Comparison of ENCODE assay signal across 11 cellular contexts in genomic region chr4:143400082-143400481, GRCh38.
DNase-seq lines count a peak whose midpoint lies in the region; ATAC-seq and TF ChIP-seq lines count a peak whose summit lies in the region.
"Had no signal": no experiment of that assay in that cellular context is flagged by ENCODE, and none has a peak within 500 bp of the region (broad histone marks: within the 10 kb centered on the region; RNA-seq: fewer than 3 reads in every experiment).

No MANE protein-coding gene starts in this region.

- no peak for TF ChIP-seq CTCF in WTC11 (IDR thresholded peaks at IDR 0.05)

- H3K27ac ChIP-seq in BLaER1 treated with 17β-estradiol and CSF1 and Interleukin-3, amounts not matched to agents 10 nM and 100 nM, result peak overlapping the region in 10 of 11 experiments; percentile 5 to 96 (median 92); a peak in 17 of 22 replicates
- H3K27ac ChIP-seq in layer of hippocampus (ENCODE audit: low read depth, low read length) (peak overlapping the region; percentile 78), skeletal muscle tissue (ENCODE audit: low read depth, low read length) (peak overlapping the region; percentile 3)
- H3K27ac ChIP-seq: GM23248 had no signal

- no peak overlapping the region for H3K4me3 ChIP-seq in BLaER1 treated with 17β-estradiol and CSF1 and Interleukin-3, amounts not matched to agents 10 nM and 100 nM
- no peak overlapping the region for H3K4me3 ChIP-seq in skeletal muscle tissue (ENCODE audit: low read length in 3 of 3)
- H3K4me3 ChIP-seq: GM23248, HAP-1 had no signal

- H3K36me3 Mint-ChIP-seq in WTC11, result no peaks in the 10 kb centered on the region

- H3K27ac Mint-ChIP-seq in WTC11, result peak overlapping the region; percentile 21; the same call in 1 of the 2 replicates

- CTCF ChIA-PET in WTC11 (lab: Charles Lee), result no interaction called here

- peaks cover 0 to 35% (median 20%) of the 10 kb centered on the region in 11 experiments; a peak in 11 of 22 replicates for H3K36me3 ChIP-seq in BLaER1 treated with 17β-estradiol and CSF1 and Interleukin-3, amounts not matched to agents 10 nM and 100 nM
- H3K36me3 ChIP-seq in skeletal muscle tissue (ENCODE audit: control insufficient read depth in 3 of 3, insufficient read depth in 3 of 3, low read length in 3 of 3), result no peaks in the 10 kb centered on the region
- H3K36me3 ChIP-seq: HAP-1 had no signal

- H3K4me2 ChIP-seq in BLaER1 treated with 17β-estradiol and CSF1 and Interleukin-3, amounts not matched to agents 10 nM and 100 nM, result peak overlapping the region in 9 of 11 experiments; percentile 23 to 90 (median 46); a peak in 16 of 22 replicates

- H3K4me1 ChIP-seq in BLaER1 treated with 17β-estradiol and CSF1 and Interleukin-3, amounts not matched to agents 10 nM and 100 nM, result peaks cover 68 to 99% (median 94%) of the 10 kb centered on the region in 10 experiments
- peaks cover 17 to 47% (median 38%) of the 10 kb centered on the region in 3 donors for H3K4me1 ChIP-seq in skeletal muscle tissue (ENCODE audit: control insufficient read depth in 3 of 3, insufficient read depth in 3 of 3, low read length in 3 of 3)

- H3K4me1 Mint-ChIP-seq in WTC11, result peaks cover 47% of the 10 kb centered on the region

- no peak for ATAC-seq in WTC11
- ATAC-seq in activated CD4-positive, CD25-positive, alpha-beta regulatory T cell treated with anti-CD3 and anti-CD28 coated beads, Interleukin-2, amount 50 U/mL, for 24 hours, result no peak
- ATAC-seq: Panc1 had no signal

- H4K20me1 ChIP-seq in BLaER1 treated with 17β-estradiol and CSF1 and Interleukin-3, amounts not matched to agents 10 nM and 100 nM, result no peaks in the 10 kb centered on the region

- POLR2A ChIA-PET in WTC11 (lab: Charles Lee), result no interaction called here

- H3K9ac ChIP-seq in BLaER1 treated with 17β-estradiol and CSF1 and Interleukin-3, amounts not matched to agents 10 nM and 100 nM, result no peak overlapping the region
- no peak overlapping the region for H3K9ac ChIP-seq in skeletal muscle tissue (ENCODE audit: low read depth in 1 of 3, low read length in 3 of 3)
- H3K9ac ChIP-seq: GM23248 had no signal

- no peak for DNase-seq in WTC11 (ENCODE audit: low spot score)
- DNase-seq in COR-L47 (lab: John Stamatoyannopoulos, UW), result no peak
- no peak for DNase-seq in cerebellar nuclear complex (lab: John Stamatoyannopoulos, UW)

- no peaks in the 10 kb centered on the region for H3K27me3 Mint-ChIP-seq in WTC11 (ENCODE audit: low read depth)

- H3K9me3 Mint-ChIP-seq in WTC11, result no peaks in the 10 kb centered on the region

- H3K4me3 Mint-ChIP-seq in WTC11, result no peak overlapping the region
- H3K4me3 Mint-ChIP-seq: CD14-positive monocyte had no signal

- H3K9me3 ChIP-seq in BLaER1 treated with 17β-estradiol and CSF1 and Interleukin-3, amounts not matched to agents 10 nM and 100 nM (replicated peaks in 1 of 11), result no peaks in the 10 kb centered on the region
- no peaks in the 10 kb centered on the region for H3K9me3 ChIP-seq in skeletal muscle tissue (ENCODE audit: control insufficient read depth in 3 of 3, low read length in 3 of 3)
- H3K9me3 ChIP-seq: HAP-1 had no signal

- H3K27me3 ChIP-seq in BLaER1 treated with 17β-estradiol and CSF1 and Interleukin-3, amounts not matched to agents 10 nM and 100 nM, result no peaks in the 10 kb centered on the region
- H3K27me3 ChIP-seq in layer of hippocampus (ENCODE audit: control insufficient read depth, insufficient read depth, low read length) (no peaks in the 10 kb centered on the region), skeletal muscle tissue (ENCODE audit: control insufficient read depth in 3 of 3, insufficient read depth in 3 of 3, low read length in 3 of 3) (no peaks in the 10 kb centered on the region)

TF ChIP-seq in WTC11, 78 proteins besides CTCF, POLR2A, EP300 and RAD21 (continues in another document):
- no peak for TF ChIP-seq ZNF423 (CRISPR knock-in tag; IDR thresholded peaks at IDR 0.05)
- no peak for TF ChIP-seq ZBTB21 (CRISPR knock-in tag; IDR thresholded peaks at IDR 0.05; ENCODE audit: borderline replicate concordance)
- TF ChIP-seq CBFB (CRISPR knock-in tag; IDR thresholded peaks at IDR 0.05; ENCODE audit: low read depth), result no peak
- no peak for TF ChIP-seq PRRX2 (CRISPR knock-in tag; IDR thresholded peaks at IDR 0.05)
- TF ChIP-seq FOXP1 (CRISPR knock-in tag; IDR thresholded peaks at IDR 0.05; ENCODE audit: borderline replicate concordance), result no peak
- no peak for TF ChIP-seq KAT7 (CRISPR knock-in tag; IDR thresholded peaks at IDR 0.05; ENCODE audit: borderline replicate concordance)
- no peak for TF ChIP-seq FOXJ3 (CRISPR knock-in tag; IDR thresholded peaks at IDR 0.05; ENCODE audit: borderline replicate concordance)
- TF ChIP-seq GABPB1 (CRISPR knock-in tag; IDR thresholded peaks at IDR 0.05), result no peak
- no peak for TF ChIP-seq USF1 (CRISPR knock-in tag; IDR thresholded peaks at IDR 0.05)
- no peak for TF ChIP-seq NFATC4 (CRISPR knock-in tag; IDR thresholded peaks at IDR 0.05)
- TF ChIP-seq ZNF425 (CRISPR knock-in tag; conservative IDR thresholded peaks at IDR 0.05), result no peak
- TF ChIP-seq E2F5 (CRISPR knock-in tag; IDR thresholded peaks at IDR 0.05), result no peak
- TF ChIP-seq ERG (CRISPR knock-in tag; IDR thresholded peaks at IDR 0.05), result no peak
- no peak for TF ChIP-seq ELF4 (CRISPR knock-in tag; IDR thresholded peaks at IDR 0.05; ENCODE audit: low read depth)
- TF ChIP-seq MAX (CRISPR knock-in tag; IDR thresholded peaks at IDR 0.05), result no peak
- TF ChIP-seq CREM (CRISPR knock-in tag; IDR thresholded peaks at IDR 0.05), result no peak
- no peak for TF ChIP-seq GRHL2 (CRISPR knock-in tag; IDR thresholded peaks at IDR 0.05; ENCODE audit: insufficient replicate concordance, severe bottlenecking)
- no peak for TF ChIP-seq MLX (CRISPR knock-in tag; IDR thresholded peaks at IDR 0.05)

Comparison
In these comparisons a context has a peak if more than half of its experiments do, and no peak if none do; other contexts are left out.
1. H3K27ac ChIP-seq: peak in every context shown above with its lines; median percentile 92 in BLaER1 treated with 17β-estradiol and CSF1 and Interleukin-3, amounts not matched to agents 10 nM and 100 nM; 78 in layer of hippocampus; 3 in skeletal muscle tissue.